ENCODE assay signal across 23 cellular contexts in the genomic region with DNA sequence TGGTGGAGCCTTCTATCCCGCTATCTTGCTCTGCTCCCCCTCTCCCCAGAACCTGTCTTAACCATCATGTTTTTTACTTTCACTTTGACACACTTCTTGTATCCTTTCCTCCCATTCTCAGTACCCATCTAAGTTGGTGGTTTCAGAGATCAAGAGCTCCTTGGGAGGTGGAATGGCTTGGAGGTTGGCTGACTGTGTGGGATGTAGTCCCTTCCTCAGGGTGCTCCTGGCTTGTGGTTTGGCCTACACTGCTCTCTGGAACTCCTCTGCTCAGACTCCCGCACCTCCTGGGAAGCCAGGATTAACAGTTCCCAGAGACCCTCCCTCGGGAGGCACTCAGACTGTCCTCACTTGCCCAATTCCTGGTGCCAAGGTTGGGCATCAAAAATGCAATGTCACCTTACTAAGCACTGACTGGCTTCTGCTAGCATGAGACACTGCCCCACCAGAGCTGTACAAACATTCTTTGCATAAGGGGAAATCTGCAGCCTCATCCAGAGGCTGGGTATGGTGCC.
A peak's percentile ranks its signal among the peaks of the same experiment; 100 is the strongest.
DNase-seq lines count a peak whose midpoint lies in the region; ATAC-seq, FAIRE-seq and TF ChIP-seq lines count a peak whose summit lies in the region.
"Had no signal": no experiment of that assay in that cellular context is flagged by ENCODE, and none has a peak within 500 bp of the region (broad histone marks: within the 10 kb centered on the region; RNA-seq: fewer than 3 reads in every experiment).

No MANE protein-coding gene starts in this region.

- peaks cover 6% of the 10 kb centered on the region for H3K27me3 Mint-ChIP-seq in nephron progenitor cell (ENCODE audit: low read depth, poor library complexity)

- BruUV-seq in HepG2 (replicated peaks; lab: Mats Ljungman, UMichigan) = no TSS peak

- peak; percentile 35; the same call in 1 of the 3 replicates for ATAC-seq in HepG2
- ATAC-seq in right lobe of liver = no peak
- peak; percentile 58 for ATAC-seq in stimulated activated naive CD8-positive, alpha-beta T cell treated with anti-CD3 and anti-CD28 coated beads, Interleukin-15, Interleukin-2, amounts not matched to agents 100 U/mL and 50 U/mL, for 24 hours
- no peak for ATAC-seq in GM19035 (IDR thresholded peaks at IDR 0.05; ENCODE audit: unreplicated experiment)
- ATAC-seq: heart left ventricle, lower lobe of right lung, T-cell had no signal

- peak overlapping the region; percentile 60 for H2AFZ ChIP-seq in HepG2 (ENCODE audit: low read length)

- in situ Hi-C loops in HepG2 (cut with HindIII; ENCODE audit: extremely low pct_ligation_motif_present, low pct_unique_long_range_greater_than_20kb) = no loop called here

- H3K27ac Mint-ChIP-seq in nephron progenitor cell = no peak overlapping the region
- H3K27ac Mint-ChIP-seq: immature natural killer cell, T-cell had no signal

- H3K4me3 Mint-ChIP-seq in nephron progenitor cell = no peak overlapping the region
- H3K4me3 Mint-ChIP-seq: immature natural killer cell had no signal

- no peak for TF ChIP-seq EP300 in HepG2 (IDR thresholded peaks at IDR 0.05; ENCODE audit: low read depth in 2 of 2, low read length in 2 of 2)
- no peak for TF ChIP-seq EP300 in HepG2 (CRISPR knock-in tag; IDR thresholded peaks at IDR 0.05; ENCODE audit: borderline replicate concordance)

- no peak for FAIRE-seq in HepG2 (lab: Jason Lieb, UNC)

- no peak overlapping the region for H3K4me2 ChIP-seq in HepG2 (ENCODE audit: low read depth, low read length)

- H3K4me3 ChIP-seq in HepG2 (replicated peaks in 1 of 3; ENCODE audit: insufficient read depth in 1 of 3, low read depth in 2 of 3, low read length in 3 of 3) (no peak overlapping the region), right lobe of liver (no peak overlapping the region)
- H3K4me3 ChIP-seq: esophagus squamous epithelium, heart left ventricle, lower lobe of right lung, MG63, skin epidermis had no signal

- peaks cover 27% of the 10 kb centered on the region for H3K4me1 Mint-ChIP-seq in nephron progenitor cell
- H3K4me1 Mint-ChIP-seq: immature natural killer cell had no signal

- intact Hi-C loops in HepG2 (cut with micrococcal nuclease; ENCODE audit: unreplicated experiment) = no loop called here
- intact Hi-C loops in right lobe of liver (cut with DNase I) = no loop called here

- no peak for TF ChIP-seq RAD21 in HepG2 (CRISPR knock-in tag; IDR thresholded peaks at IDR 0.05)

- TF ChIP-seq CTCF in HepG2 (CRISPR knock-in tag; IDR thresholded peaks at IDR 0.05) (no peak), right lobe of liver (IDR thresholded peaks at IDR 0.05) (no peak), nephron progenitor cell (IDR thresholded peaks at IDR 0.05) (no peak)

- DNase-seq in HepG2 (ENCODE audit: low spot score) (no peak), right lobe of liver (no peak), NCI-H460 (ENCODE audit: extremely low read depth, low read depth) (peak; percentile 99), astrocyte of the hippocampus (ENCODE audit: low read depth, low spot score) (peak; percentile 1), nephron progenitor cell (no peak), HUDEP-2 (lab: John Stamatoyannopoulos, UW; ENCODE audit: unreplicated experiment in 76 of 76) (no peak)
- DNase-seq in stimulated activated naive CD8-positive, alpha-beta T cell treated with anti-CD3 and anti-CD28 coated beads, Interleukin-15, Interleukin-2, amounts not matched to agents 100 U/mL and 50 U/mL, for 24 hours = no peak
- DNase-seq: activated CD8-positive, alpha-beta memory T cell treated with anti-CD3 and anti-CD28 coated beads for 24 hours; activated effector memory CD4-positive, alpha-beta T cell treated with Interleukin-2 at 50 U/mL for 16 hours; esophagus squamous epithelium; heart left ventricle; immature natural killer cell; lower lobe of right lung; MG63; NCI-H1694 treated with DMSO at 0.1 percent for 48 hours; NCI-H2227 treated with DMSO at 0.1 percent for 48 hours; NK-92 treated with Interleukin-12 subunit alpha and Interleukin-12 subunit beta, amount 100 ng/mL, for 24 hours; posterior cingulate gyrus; stimulated activated CD4-positive, alpha-beta T cell treated with anti-CD3 and anti-CD28 coated beads, Interleukin-4, amount 100 ng/mL, for 1 hour; T-cell; WERI-Rb-1 had no signal

- H3K4me1 ChIP-seq in HepG2 (ENCODE audit: insufficient read depth, low read length) (peaks cover 10% of the 10 kb centered on the region), right lobe of liver (no peaks in the 10 kb centered on the region)
- H3K4me1 ChIP-seq: lower lobe of right lung had no signal

- no peaks in the 10 kb centered on the region for H3K9me3 Mint-ChIP-seq in nephron progenitor cell
- H3K9me3 Mint-ChIP-seq: immature natural killer cell, T-cell had no signal

- H4K20me1 ChIP-seq in HepG2 (ENCODE audit: insufficient read depth, low read length) = no peaks in the 10 kb centered on the region

- H3K9me3 ChIP-seq in HepG2 (ENCODE audit: low read length) (no peaks in the 10 kb centered on the region), right lobe of liver (no peaks in the 10 kb centered on the region)
- H3K9me3 ChIP-seq: esophagus squamous epithelium, heart left ventricle, lower lobe of right lung, MG63 had no signal

- TF ChIP-seq POLR2A in HepG2 (IDR thresholded peaks at IDR 0.05; ENCODE audit: insufficient read depth in 1 of 2, low read depth in 2 of 2, low read length in 2 of 2) (no peak), right lobe of liver (IDR thresholded peaks at IDR 0.05) (no peak)

- no peak overlapping the region for H3K9ac ChIP-seq in HepG2 (ENCODE audit: insufficient read depth, low read depth, low read length)

- H3K36me3 ChIP-seq in HepG2 (replicated peaks in 1 of 2; ENCODE audit: control insufficient read depth in 1 of 2, insufficient read depth in 2 of 2, low read length in 2 of 2) (no peaks in the 10 kb centered on the region), right lobe of liver (no peaks in the 10 kb centered on the region)
- H3K36me3 ChIP-seq: esophagus squamous epithelium, heart left ventricle, lower lobe of right lung, MG63, WERI-Rb-1 had no signal

- H3K36me3 Mint-ChIP-seq in nephron progenitor cell (ENCODE audit: low read depth) = no peaks in the 10 kb centered on the region
- H3K36me3 Mint-ChIP-seq: immature natural killer cell, T-cell had no signal

- 39% methylated on average over 1 of the region's 3 CpGs for WGBS in HepG2 (ENCODE audit: low lambda C conversion rate)
- WGBS in right lobe of liver (ENCODE audit: insufficient coverage, low coverage, low lambda C conversion rate, missing lambda C conversion rate) = 85% methylated on average over 3 of the region's 3 CpGs

- POLR2A ChIA-PET in HepG2 (lab: Yijun Ruan, JAX) = no interaction called here

- H3K27ac ChIP-seq in HepG2 (ENCODE audit: extremely low read length, insufficient read depth, low read length) (no peak overlapping the region), right lobe of liver (no peak overlapping the region)
- H3K27ac ChIP-seq: esophagus squamous epithelium, heart left ventricle, lower lobe of right lung, skin epidermis, WERI-Rb-1 had no signal

- H3K27me3 ChIP-seq in HepG2 (ENCODE audit: control insufficient read depth in 1 of 2, insufficient read depth in 2 of 2, low read length in 2 of 2) (peaks cover 0 to 14% of the 10 kb centered on the region in 2 experiments; a peak in 3 of 5 replicates), right lobe of liver (no peaks in the 10 kb centered on the region)
- H3K27me3 ChIP-seq: esophagus squamous epithelium, heart left ventricle, MG63 had no signal

- H3K79me2 ChIP-seq in HepG2 (ENCODE audit: insufficient read depth, low read length) = no peaks in the 10 kb centered on the region

- CTCF ChIA-PET in HepG2 (lab: Yijun Ruan, JAX; ENCODE audit: low intra/inter-chr PET ratio, low total read pairs) = no interaction called here

TF ChIP-seq in HepG2, 621 proteins besides CTCF, POLR2A, EP300 and RAD21 (continues in another document):
- TF ChIP-seq, protein P1, sequence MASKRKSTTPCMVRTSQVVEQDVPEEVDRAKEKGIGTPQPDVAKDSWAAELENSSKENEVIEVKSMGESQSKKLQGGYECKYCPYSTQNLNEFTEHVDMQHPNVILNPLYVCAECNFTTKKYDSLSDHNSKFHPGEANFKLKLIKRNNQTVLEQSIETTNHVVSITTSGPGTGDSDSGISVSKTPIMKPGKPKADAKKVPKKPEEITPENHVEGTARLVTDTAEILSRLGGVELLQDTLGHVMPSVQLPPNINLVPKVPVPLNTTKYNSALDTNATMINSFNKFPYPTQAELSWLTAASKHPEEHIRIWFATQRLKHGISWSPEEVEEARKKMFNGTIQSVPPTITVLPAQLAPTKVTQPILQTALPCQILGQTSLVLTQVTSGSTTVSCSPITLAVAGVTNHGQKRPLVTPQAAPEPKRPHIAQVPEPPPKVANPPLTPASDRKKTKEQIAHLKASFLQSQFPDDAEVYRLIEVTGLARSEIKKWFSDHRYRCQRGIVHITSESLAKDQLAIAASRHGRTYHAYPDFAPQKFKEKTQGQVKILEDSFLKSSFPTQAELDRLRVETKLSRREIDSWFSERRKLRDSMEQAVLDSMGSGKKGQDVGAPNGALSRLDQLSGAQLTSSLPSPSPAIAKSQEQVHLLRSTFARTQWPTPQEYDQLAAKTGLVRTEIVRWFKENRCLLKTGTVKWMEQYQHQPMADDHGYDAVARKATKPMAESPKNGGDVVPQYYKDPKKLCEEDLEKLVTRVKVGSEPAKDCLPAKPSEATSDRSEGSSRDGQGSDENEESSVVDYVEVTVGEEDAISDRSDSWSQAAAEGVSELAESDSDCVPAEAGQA (IDR thresholded peaks at IDR 0.05; ENCODE audit: low read depth) = no peak
- TF ChIP-seq, protein P1 (CRISPR knock-in tag; IDR thresholded peaks at IDR 0.05; ENCODE audit: borderline replicate concordance) = no peak
- no peak for TF ChIP-seq RBM39 (IDR thresholded peaks at IDR 0.05; ENCODE audit: low read depth, low read length, poor library complexity, severe bottlenecking)

Comparison
In these comparisons a context has a peak if more than half of its experiments do, and no peak if none do; other contexts are left out.
1. ATAC-seq: peak in HepG2 (single experiment) and stimulated activated naive CD8-positive, alpha-beta T cell treated with anti-CD3 and anti-CD28 coated beads, Interleukin-15, Interleukin-2, amounts not matched to agents 100 U/mL and 50 U/mL, for 24 hours (single experiment); none in right lobe of liver (0 of 4) and GM19035 (single experiment).
2. DNase-seq: peak in NCI-H460 (single experiment) and astrocyte of the hippocampus (single experiment); none in HepG2 (single experiment), right lobe of liver (0 of 3), stimulated activated naive CD8-positive, alpha-beta T cell treated with anti-CD3 and anti-CD28 coated beads, Interleukin-15, Interleukin-2, amounts not matched to agents 100 U/mL and 50 U/mL, for 24 hours (single experiment), nephron progenitor cell (single experiment) and HUDEP-2 (0 of 76).